22 cellular contexts compared by ENCODE assay signal in genomic region chr15:64285871-64286270, GRCh38.
"Had no signal": no experiment of that assay in that cellular context is flagged by ENCODE, and none has a peak within 500 bp of the region (broad histone marks: within the 10 kb centered on the region; RNA-seq: fewer than 3 reads in every experiment).

No MANE protein-coding gene starts in this region.

- H3K27me3 Mint-ChIP-seq: activated CD4-positive, alpha-beta memory T cell treated with anti-CD3 and anti-CD28 coated beads for 36 hours; activated naive CD4-positive, alpha-beta T cell treated with anti-CD3 and anti-CD28 coated beads, Interleukin-2, amount 50 U/mL, for 24 hours; progenitor cell of endocrine pancreas; stimulated activated naive B cell treated with anti-CD40 and anti-IgM and Interleukin-4, amounts not matched to agents 10 μg/mL and 1 μg/mL and 100 μg/mL, for 72 hours; T-cell; type B pancreatic cell had no signal

- H3K9me3 ChIP-seq: lower lobe of right lung, vagina had no signal

- H3K4me3 ChIP-seq: lower lobe of right lung, vagina had no signal

- H3K36me3 ChIP-seq: lower lobe of right lung, vagina had no signal

- ATAC-seq: left lobe of liver; lower lobe of right lung; stimulated activated naive B cell treated with anti-CD40 and anti-IgM and Interleukin-4, amounts not matched to agents 10 μg/mL and 1 μg/mL and 100 μg/mL, for 72 hours; T-cell had no signal

- DNase-seq: activated CD4-positive, alpha-beta memory T cell treated with anti-CD3 and anti-CD28 coated beads for 36 hours; activated CD4-positive, alpha-beta T cell treated with anti-CD3 and anti-CD28 coated beads for 48 hours; activated CD4-positive, CD25-positive, alpha-beta regulatory T cell; activated gamma-delta T cell treated with Interleukin-2 at 50 U/mL for 16 hours; activated T-cell treated with anti-CD3 and anti-CD28 coated beads for 4 hours; anterior cingulate cortex; dermis blood vessel endothelial cell; effector CD8-positive, alpha-beta T cell; foreskin melanocyte; immature natural killer cell; lower lobe of right lung; stimulated activated CD4-positive, alpha-beta T cell treated with anti-CD3 and anti-CD28 coated beads, Interleukin-2, amount 100 ng/mL, for 48 hours; stimulated activated CD8-positive, alpha-beta memory T cell treated with anti-CD3 and anti-CD28 coated beads, Interleukin-4, amount 100 ng/mL, for 48 hours; stimulated activated naive B cell treated with anti-CD40 and anti-IgM and Interleukin-4, amounts not matched to agents 10 μg/mL and 1 μg/mL and 100 μg/mL, for 72 hours; T-cell had no signal

- H3K27ac ChIP-seq: lower lobe of right lung, vagina had no signal

- H3K9me3 Mint-ChIP-seq: activated CD4-positive, alpha-beta memory T cell treated with anti-CD3 and anti-CD28 coated beads for 36 hours; activated naive CD4-positive, alpha-beta T cell treated with anti-CD3 and anti-CD28 coated beads, Interleukin-2, amount 50 U/mL, for 24 hours; brain; immature natural killer cell; mesothelial cell of epicardium; stimulated activated naive B cell treated with anti-CD40 and anti-IgM and Interleukin-4, amounts not matched to agents 10 μg/mL and 1 μg/mL and 100 μg/mL, for 72 hours; T-cell; type B pancreatic cell had no signal

- H3K36me3 Mint-ChIP-seq: immature natural killer cell, type B pancreatic cell had no signal

- H3K4me3 Mint-ChIP-seq: activated CD4-positive, alpha-beta memory T cell treated with anti-CD3 and anti-CD28 coated beads for 36 hours; activated naive CD4-positive, alpha-beta T cell treated with anti-CD3 and anti-CD28 coated beads, Interleukin-2, amount 50 U/mL, for 24 hours; brain; immature natural killer cell; mesothelial cell of epicardium; T-cell; type B pancreatic cell had no signal

- H3K27ac Mint-ChIP-seq: activated CD4-positive, alpha-beta memory T cell treated with anti-CD3 and anti-CD28 coated beads for 36 hours; activated naive CD4-positive, alpha-beta T cell treated with anti-CD3 and anti-CD28 coated beads, Interleukin-2, amount 50 U/mL, for 24 hours; mesothelial cell of epicardium; progenitor cell of endocrine pancreas; stimulated activated naive B cell treated with anti-CD40 and anti-IgM and Interleukin-4, amounts not matched to agents 10 μg/mL and 1 μg/mL and 100 μg/mL, for 72 hours; T-cell; type B pancreatic cell had no signal

- H3K27me3 ChIP-seq: vagina had no signal
